7 cellular contexts compared by ENCODE assay signal in the genomic region with DNA sequence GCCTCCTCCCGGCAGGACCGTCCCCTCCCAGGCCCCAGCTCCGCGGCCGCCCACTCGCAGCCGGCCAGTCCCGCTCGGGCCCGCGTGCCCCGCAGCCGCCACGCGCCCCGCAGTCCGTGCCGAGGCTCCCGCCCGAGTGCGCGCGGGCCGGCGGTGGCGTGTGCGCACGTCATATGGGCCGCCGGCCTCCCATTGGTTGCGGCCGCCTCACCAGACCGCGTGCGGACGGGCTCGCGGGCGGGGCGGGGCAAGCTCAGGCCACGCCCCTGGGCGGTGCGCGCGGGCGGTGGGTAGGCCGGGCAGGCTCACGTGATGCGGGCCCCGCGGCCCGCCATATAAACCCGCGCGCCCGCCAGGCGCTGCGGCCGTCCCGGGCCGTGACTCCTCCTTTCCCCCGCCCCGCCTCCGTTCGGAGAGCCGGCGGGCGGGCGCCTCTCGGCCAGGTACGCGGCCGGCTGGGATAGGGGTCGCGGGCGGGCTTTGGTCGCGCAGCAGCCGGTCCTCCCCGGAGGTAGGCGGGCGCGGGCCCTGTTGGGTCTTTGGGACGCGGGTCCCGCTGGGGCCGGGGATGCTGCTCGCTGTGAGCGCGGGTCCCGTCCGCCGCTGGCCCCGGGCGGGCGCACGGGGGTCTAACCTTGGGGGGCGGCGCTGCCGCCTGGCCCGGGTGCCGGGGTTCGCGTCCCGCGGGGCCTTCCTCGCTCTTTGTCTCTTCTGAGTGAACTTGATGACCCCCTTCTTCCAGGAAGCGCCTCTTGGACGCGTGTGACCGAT. TPM values are rescaled to one million over a fixed set of nuclear protein-coding genes. Genes with fewer than 3 reads are reported as not detected.
DNase-seq lines count a peak whose midpoint lies in the region; ATAC-seq and TF ChIP-seq lines count a peak whose summit lies in the region.

Gene INSIG1, plus strand, starts transcription at position 362 of the 771 bp plus-strand sequence. Its CDS starts 408 bp downstream, at position 770.

- ATAC-seq in GM18511 (IDR thresholded peaks at IDR 0.05; ENCODE audit: unreplicated experiment) (peak; percentile 65), HG02970 (IDR thresholded peaks at IDR 0.05; ENCODE audit: low FRiP score, unreplicated experiment) (peak; percentile 71), gastrocnemius medialis (peak; percentile 74 to 76)

- peak within 1 kb of the TSS; percentile 81 to 92 (median 88) for H3K27ac ChIP-seq in gastrocnemius medialis

- H3K36me3 ChIP-seq in gastrocnemius medialis, result no peaks in the 10 kb centered on the region

- H3K4me3 ChIP-seq in gastrocnemius medialis, result peak within 1 kb of the TSS; percentile 56 to 96 (median 78)

- in situ Hi-C loops in gastrocnemius medialis (cut with MboI; ENCODE audit: low sequenced_read_pairs in 4 of 4), result no loop called here

- no peaks in the 10 kb centered on the region for H3K9me3 ChIP-seq in gastrocnemius medialis

- TF ChIP-seq CTCF in gastrocnemius medialis (IDR thresholded peaks at IDR 0.05 in 4 of 5, conservative IDR thresholded peaks at IDR 0.05 in 1 of 5), result peak in 2 of 5 experiments; percentile 25 to 29

- peak; percentile 82 to 96 for DNase-seq in NCI-H1930 (lab: John Stamatoyannopoulos, UW)
- peak; percentile 88 for DNase-seq in T1000 (lab: John Stamatoyannopoulos, UW)
- DNase-seq in astrocyte of the hippocampus (ENCODE audit: low read depth, low spot score), result peak; percentile 99
- peak; percentile 90 for DNase-seq in hippocampal formation (lab: John Stamatoyannopoulos, UW)
- peak; percentile 85 to 90 for DNase-seq in gastrocnemius medialis

- H3K4me1 ChIP-seq in gastrocnemius medialis, result peaks cover 14 to 17% of the 10 kb centered on the region in 2 donors

- no peaks in the 10 kb centered on the region for H3K27me3 ChIP-seq in gastrocnemius medialis

- intact Hi-C loops in gastrocnemius medialis (cut with DNase I; ENCODE audit: low total_unique reads), result loop anchor here (1.0 to 2.0 kb wide), 8 partner anchors 40 to 1841 kb away; partner anchors contain the start of gene UBE3C

- TF ChIP-seq POLR2A in gastrocnemius medialis (IDR thresholded peaks at IDR 0.05), result peak; percentile 96 to 99

RNA-seq across cellular contexts. Expression of gene INSIG1, which starts in this region (rescaled TPM):
- 10 to 100 TPM; 11.1 to 15.9 (median 14.0) TPM for total RNA-seq in gastrocnemius medialis

Comparison
In these comparisons a context has a peak if more than half of its experiments do, and no peak if none do; other contexts are left out.
1. Peak in every context shown above with its lines: DNase-seq, ATAC-seq, H3K4me3 ChIP-seq and H3K27ac ChIP-seq.